Comparison of ENCODE assay signal across 16 cellular contexts in the genomic region with DNA sequence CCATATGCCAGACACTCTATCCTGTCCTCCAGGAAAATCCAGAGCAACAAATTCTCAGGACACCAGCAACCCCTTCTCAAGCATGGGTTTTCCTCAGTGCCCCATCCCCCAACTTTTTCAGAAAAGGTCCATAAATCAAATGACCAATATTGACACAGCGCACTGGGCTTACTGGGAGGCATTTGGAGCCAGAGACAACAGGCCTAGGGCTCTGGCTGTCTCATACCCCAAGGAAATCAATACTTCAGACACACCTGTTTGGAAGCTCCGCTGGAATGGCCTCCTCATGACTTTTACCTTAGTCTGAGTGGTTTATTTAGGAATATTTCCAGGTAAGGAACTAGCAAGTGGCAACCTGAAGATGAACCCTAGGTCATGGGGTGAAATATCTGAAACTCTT.
DNase-seq lines count a peak whose midpoint lies in the region; ATAC-seq lines count a peak whose summit lies in the region.
"Had no signal": no experiment of that assay in that cellular context is flagged by ENCODE, and none has a peak within 500 bp of the region (broad histone marks: within the 10 kb centered on the region; RNA-seq: fewer than 3 reads in every experiment).

No MANE protein-coding gene starts in this region.

- peak overlapping the region; percentile 82 for H2BK120ac ChIP-seq in mesendoderm (ENCODE audit: low read depth, low read length)

- H2BK5ac ChIP-seq in mesendoderm (ENCODE audit: low read length), result peak overlapping the region; percentile 95

- H3K23ac ChIP-seq in mesendoderm (ENCODE audit: low read length), result no peak overlapping the region

- no peak overlapping the region for H3K9ac ChIP-seq in mesendoderm (ENCODE audit: low read length)
- H3K9ac ChIP-seq: BLaER1 had no signal

- no peak overlapping the region for H3K56ac ChIP-seq in mesendoderm (ENCODE audit: low read length)

- no peak overlapping the region for H4K5ac ChIP-seq in mesendoderm (ENCODE audit: low read length)

- H4K8ac ChIP-seq in mesendoderm (ENCODE audit: low read depth, low read length), result no peak overlapping the region

- no peak overlapping the region for H2BK15ac ChIP-seq in mesendoderm (replicated peaks; ENCODE audit: low read depth)

- H3K4me3 ChIP-seq in mesendoderm (ENCODE audit: low read length), result no peak overlapping the region
- H3K4me3 ChIP-seq: BLaER1, GM23338 had no signal

- H2AK5ac ChIP-seq in mesendoderm (ENCODE audit: low read length), result peak overlapping the region; percentile 52

- WGBS in mesendoderm (ENCODE audit: extremely low coverage, insufficient coverage, low lambda C conversion rate), result no CpG with 5 or more reads among the region's 2 CpGs

- H3K27me3 ChIP-seq in mesendoderm (ENCODE audit: insufficient read depth, low read length, poor library complexity), result no peaks in the 10 kb centered on the region
- H3K27me3 ChIP-seq: BLaER1 had no signal

- no peaks in the 10 kb centered on the region for H3K79me2 ChIP-seq in mesendoderm (ENCODE audit: control insufficient read depth, insufficient read depth, low read length)

- ATAC-seq in HG03139 (IDR thresholded peaks at IDR 0.05; ENCODE audit: unreplicated experiment) (no peak), GM19397 (IDR thresholded peaks at IDR 0.05; ENCODE audit: unreplicated experiment) (no peak)
- ATAC-seq: GM23338, HepG2 had no signal

- no peak overlapping the region for H3K4me2 ChIP-seq in mesendoderm (ENCODE audit: low read length)
- H3K4me2 ChIP-seq: BLaER1, GM23338 had no signal

- H3K4ac ChIP-seq in mesendoderm (ENCODE audit: low read depth, low read length), result peak overlapping the region; percentile 85

- H3K18ac ChIP-seq in mesendoderm (ENCODE audit: low read length), result peak overlapping the region; percentile 94

- H3K36me3 ChIP-seq in mesendoderm (ENCODE audit: control insufficient read depth, insufficient read depth, low read length), result no peaks in the 10 kb centered on the region
- H3K36me3 ChIP-seq: BLaER1 had no signal

- peak; percentile 37 for DNase-seq in NCI-H2171 treated with DMSO at 0.1 percent for 48 hours (lab: John Stamatoyannopoulos, UW)
- DNase-seq in NCI-H2171 (lab: John Stamatoyannopoulos, UW), result no peak
- peak; percentile 39 for DNase-seq in NCI-H146 treated with DMSO at 0.1 percent for 48 hours (lab: John Stamatoyannopoulos, UW; ENCODE audit: unreplicated experiment)
- no peak for DNase-seq in mesendoderm
- DNase-seq in activated naive CD4-positive, alpha-beta T cell treated with Interleukin-2 at 50 U/mL for 16 hours, result no peak
- DNase-seq: 8988T; CD4-positive, alpha-beta memory T cell; DMS 273 treated with DMSO at 0.1 percent for 48 hours; DMS79; GDM1; HCEC 1CT had no signal

- no peaks in the 10 kb centered on the region for H3K79me1 ChIP-seq in mesendoderm (ENCODE audit: low read length)

- peak overlapping the region; percentile 12 for H3K27ac ChIP-seq in mesendoderm (ENCODE audit: low read depth, low read length)
- H3K27ac ChIP-seq: BLaER1 had no signal

- H3K4me1 ChIP-seq in mesendoderm (ENCODE audit: control insufficient read depth, low read depth, low read length), result peaks cover 10% of the 10 kb centered on the region
- H3K4me1 ChIP-seq: BLaER1 had no signal

Comparison
In these comparisons a context has a peak if more than half of its experiments do, and no peak if none do; other contexts are left out.
1. DNase-seq: peak in NCI-H2171 treated with DMSO at 0.1 percent for 48 hours (single experiment) and NCI-H146 treated with DMSO at 0.1 percent for 48 hours (single experiment); none in NCI-H2171 (single experiment), mesendoderm (single experiment) and activated naive CD4-positive, alpha-beta T cell treated with Interleukin-2 at 50 U/mL for 16 hours (single experiment).